2 cellular contexts compared by ENCODE assay signal in genomic region chr16:2952679-2953078, GRCh38.
TF ChIP-seq lines count a peak whose summit lies in the region.

No MANE protein-coding gene starts in this region.

TF ChIP-seq in HEK293, 187 proteins besides CTCF, POLR2A, EP300 and RAD21 (continued from another document):
- TF ChIP-seq SP2 (tag by site-specific recombination; IDR thresholded peaks at IDR 0.05) = peak; percentile 34; the same call in 1 of the 2 replicates
- no peak for TF ChIP-seq KLF8 (tag by site-specific recombination; IDR thresholded peaks at IDR 0.05)
- TF ChIP-seq ZIC2 (tag by site-specific recombination; IDR thresholded peaks at IDR 0.05) = 0 out of 2 replicates have a peak, but pooled peaks have one; percentile 14

TF ChIP-seq in SK-N-SH, 30 proteins besides CTCF, POLR2A, EP300 and RAD21 (continued from another document):
- TF ChIP-seq USF1 (IDR thresholded peaks at IDR 0.05; ENCODE audit: borderline replicate concordance, low read depth) (no peak), POLR2AphosphoS5 (IDR thresholded peaks at IDR 0.05; ENCODE audit: low read depth, low read length) (no peak), NRF1 (IDR thresholded peaks at IDR 0.05; ENCODE audit: low read depth, low read length) (no peak)
